In genomic region chr4:79684516-79684915, GRCh38 we compare ENCODE assay signal across 21 cellular contexts.
"Had no signal": no experiment of that assay in that cellular context is flagged by ENCODE, and none has a peak within 500 bp of the region (broad histone marks: within the 10 kb centered on the region; RNA-seq: fewer than 3 reads in every experiment).

No MANE protein-coding gene starts in this region.

- H3K9me2 ChIP-seq: SK-N-SH had no signal

- H3K36me3 ChIP-seq: SJSA1 had no signal

- H3K9me3 ChIP-seq: SJSA1, SK-N-SH had no signal

- H3K27ac ChIP-seq: SJSA1 had no signal

- H3K9ac ChIP-seq: SK-N-SH had no signal

- H3K27me3 ChIP-seq: SJSA1 had no signal

- DNase-seq: Karpas-422, KG1, MM.1S, NCI-H1092 treated with DMSO at 0.1 percent for 48 hours, NCI-H1436, NCI-H187, NCI-H2029, NCI-H2081 treated with DMSO at 0.1 percent for 48 hours, NCI-H2171, NCI-H226, NCI-H446, NCI-H510A, NCI-H524 treated with DMSO at 0.1 percent for 48 hours, NCI-H69, NCI-H774, Right ventricle myocardium superior, RPMI8226, SIG-M5, SK-N-SH, SW 1271 had no signal

- H3K4me3 ChIP-seq: SJSA1 had no signal

- H3K4me2 ChIP-seq: SK-N-SH had no signal
